In the genomic region with DNA sequence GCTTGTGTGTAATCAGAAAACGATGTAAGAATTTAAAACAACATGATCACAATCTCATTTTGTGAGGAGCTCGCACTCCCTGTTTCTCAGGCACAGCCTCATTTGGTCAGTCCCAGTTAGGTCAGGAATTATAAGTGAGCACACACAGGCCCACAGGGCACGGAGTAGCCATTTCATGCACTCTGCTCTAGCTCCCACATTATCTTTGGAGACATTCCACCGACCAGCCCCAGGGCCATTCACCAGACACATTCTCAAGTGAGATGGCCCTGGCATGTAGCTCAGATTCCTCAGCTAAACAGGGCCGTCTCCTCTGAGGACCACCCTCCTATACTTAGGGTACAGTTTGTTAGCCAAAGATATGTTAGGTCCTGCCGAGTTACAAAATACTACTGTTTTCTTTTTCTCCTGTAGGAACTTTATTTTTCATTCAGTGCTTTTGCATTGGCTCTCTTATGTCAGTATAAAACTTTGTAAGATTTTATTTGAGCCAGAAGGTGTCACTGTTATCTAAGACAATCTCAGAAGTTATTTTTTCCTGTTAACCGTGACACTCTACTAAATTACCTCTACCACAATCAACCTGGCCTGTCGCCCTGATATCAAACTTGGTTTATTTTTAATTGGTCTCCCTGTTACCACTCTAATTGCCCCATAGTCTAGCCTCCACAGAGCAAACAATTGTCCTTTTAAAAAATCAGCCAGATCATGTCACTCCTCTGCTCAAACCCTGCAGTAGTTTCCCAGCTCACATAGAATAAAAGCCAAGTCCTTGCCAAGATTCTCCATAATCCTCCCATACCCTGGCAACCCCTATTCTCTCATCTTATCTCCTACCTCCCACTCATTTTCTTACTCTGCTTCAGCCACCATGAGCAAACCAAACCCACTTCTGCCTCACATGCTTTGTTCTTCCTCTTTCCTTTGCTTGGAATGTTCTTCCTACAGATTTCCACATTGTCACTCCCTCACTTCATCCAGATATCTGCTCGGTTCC, we compare ENCODE assay signal across 8 cellular contexts.
DNase-seq lines count a peak whose midpoint lies in the region; ATAC-seq, FAIRE-seq and TF ChIP-seq lines count a peak whose summit lies in the region.

No MANE protein-coding gene starts in this region.

- 0 out of 2 replicates have a peak, but pooled peaks have one; percentile 8 for TF ChIP-seq RAD21 in IMR-90 (IDR thresholded peaks at IDR 0.05; ENCODE audit: low read length)
- peak; percentile 19 to 34; a peak in 2 of 4 replicates for TF ChIP-seq RAD21 in K562 (CRISPR knock-in tag; conservative IDR thresholded peaks at IDR 0.05 in 1 of 2, IDR thresholded peaks at IDR 0.05 in 1 of 2)

- no peaks in the 10 kb centered on the region for H3K9me3 Mint-ChIP-seq in activated T-helper 17 cell treated with anti-CD3 and anti-CD28 coated beads, Interleukin-2, amount 50 U/mL, for 72 hours

- peak overlapping the region; percentile 90 for H2BK120ac ChIP-seq in IMR-90 (ENCODE audit: low read depth, low read length)

- no peaks in the 10 kb centered on the region for H3K27me3 Mint-ChIP-seq in activated T-helper 17 cell treated with anti-CD3 and anti-CD28 coated beads, Interleukin-2, amount 50 U/mL, for 72 hours

- peak overlapping the region; percentile 37 for H3K56ac ChIP-seq in IMR-90 (ENCODE audit: extremely low read depth, insufficient read depth, low read length)

- H2BK20ac ChIP-seq in IMR-90 (ENCODE audit: low read depth, low read length), result peak overlapping the region; percentile 75

- H3K9ac ChIP-seq in IMR-90 (ENCODE audit: low read depth, low read length), result peak overlapping the region; percentile 6; the same call in 1 of the 2 replicates
- H3K9ac ChIP-seq in K562 (ENCODE audit: insufficient read depth in 1 of 2, low read depth in 2 of 2, low read length in 2 of 2), result no peak overlapping the region

- H3K4me1 ChIP-seq in IMR-90 (ENCODE audit: control insufficient read depth, insufficient read depth, low read length) (peaks cover 8% of the 10 kb centered on the region), K562 (replicated peaks in 1 of 2; ENCODE audit: control insufficient read depth in 2 of 2, insufficient read depth in 2 of 2, low read length in 2 of 2) (no peaks in the 10 kb centered on the region), lower lobe of right lung (peaks cover 9% of the 10 kb centered on the region)

- H2AK5ac ChIP-seq in IMR-90 (ENCODE audit: low read depth, low read length), result peak overlapping the region; percentile 91

- H3K27me3 ChIP-seq in IMR-90 (ENCODE audit: control insufficient read depth, insufficient read depth, low read length), result no peaks in the 10 kb centered on the region
- H3K27me3 ChIP-seq in K562 (ENCODE audit: control insufficient read depth in 2 of 2, insufficient read depth in 2 of 2, low read length in 2 of 2), result no peaks in the 10 kb centered on the region
- H3K27me3 ChIP-seq in lower lobe of right lung (ENCODE audit: low read depth), result no peaks in the 10 kb centered on the region

- CTCF ChIA-PET in IMR-90 (lab: Yijun Ruan, JAX), result interaction anchor here (0.6 to 1.5 kb wide), 5 partner anchors 102 to 681 kb away, joined by 3 to 7 read pairs (median 4); a partner anchor contains a TSS
- CTCF ChIA-PET in K562 (lab: Yijun Ruan, JAX; ENCODE audit: low intra/inter-chr PET ratio), result no interaction called here

- H3K36me3 Mint-ChIP-seq in activated T-helper 17 cell treated with anti-CD3 and anti-CD28 coated beads, Interleukin-2, amount 50 U/mL, for 72 hours (ENCODE audit: low read depth), result no peaks in the 10 kb centered on the region

- H4K8ac ChIP-seq in IMR-90 (ENCODE audit: low read depth in 2 of 2, low read length in 2 of 2), result peak overlapping the region; percentile 21 to 91

- WGBS in IMR-90 (ENCODE audit: extremely low coverage in 2 of 2, insufficient read length in 1 of 2), 2 experiments, result 51% methylated on average over 5 of the region's 9 CpGs; no CpG with 5 or more reads in 1 of the 2 experiments
- WGBS in K562 (ENCODE audit: insufficient coverage, low coverage, missing lambda C conversion rate), result 19% methylated on average over 9 of the region's 9 CpGs

- FAIRE-seq in K562 (lab: Jason Lieb, UNC), result no peak

- H4K91ac ChIP-seq in IMR-90 (ENCODE audit: insufficient read depth, low read depth, low read length), result peak overlapping the region; percentile 73

- no peak for TF ChIP-seq POLR2A in IMR-90 (IDR thresholded peaks at IDR 0.05; ENCODE audit: low read depth, low read length)
- no peak for TF ChIP-seq POLR2A in K562 (conservative IDR thresholded peaks at IDR 0.05)

- H3K4me2 ChIP-seq in IMR-90 (ENCODE audit: low read depth, low read length) (no peak overlapping the region; the same call in 1 of the 2 replicates), K562 (ENCODE audit: insufficient read depth, low read length) (no peak overlapping the region)

- peak overlapping the region; percentile 46 for H3K27ac ChIP-seq in IMR-90 (ENCODE audit: insufficient read depth, low read length)
- no peak overlapping the region for H3K27ac ChIP-seq in K562 (ENCODE audit: extremely low read depth, low read depth, low read length)
- H3K27ac ChIP-seq in lower lobe of right lung, result peak overlapping the region; percentile 4

- H3K4ac ChIP-seq in IMR-90 (ENCODE audit: low read depth, low read length), result peak overlapping the region; percentile 94

- H2AFZ ChIP-seq in IMR-90 (replicated peaks; ENCODE audit: low read length, poor library complexity) (peak overlapping the region; percentile 48), K562 (ENCODE audit: low read depth, low read length) (no peak overlapping the region)

- H3K9me1 ChIP-seq in IMR-90 (ENCODE audit: insufficient read depth, low read length) (peaks cover 3% of the 10 kb centered on the region; the same call in 1 of the 2 replicates), K562 (ENCODE audit: control insufficient read depth, insufficient read depth, low read length) (no peaks in the 10 kb centered on the region)

- dilution Hi-C loops in IMR-90 (cut with HindIII; ENCODE audit: low sequenced_read_pairs, unreplicated experiment), result no loop called here

- H3K79me1 ChIP-seq in IMR-90 (ENCODE audit: low read depth in 1 of 2, low read length in 2 of 2), result peaks cover 7 to 12% of the 10 kb centered on the region in 2 experiments; a peak in 3 of 4 replicates

- no peak overlapping the region for H3K4me3 Mint-ChIP-seq in activated T-helper 17 cell treated with anti-CD3 and anti-CD28 coated beads, Interleukin-2, amount 50 U/mL, for 72 hours

- no peaks in the 10 kb centered on the region for H3K9me3 ChIP-seq in IMR-90 (ENCODE audit: control insufficient read depth, insufficient read depth, low read length)
- H3K9me3 ChIP-seq in K562 (replicated peaks; ENCODE audit: control insufficient read depth, insufficient read depth, low read depth, low read length), result no peaks in the 10 kb centered on the region
- H3K9me3 ChIP-seq in lower lobe of right lung, result no peaks in the 10 kb centered on the region

- no peaks in the 10 kb centered on the region for H3K79me2 ChIP-seq in K562 (ENCODE audit: control insufficient read depth, insufficient read depth, low read length)

- no peak for TF ChIP-seq CTCF in IMR-90 (conservative IDR thresholded peaks at IDR 0.05; ENCODE audit: low read depth, low read length)
- TF ChIP-seq CTCF in K562 (IDR thresholded peaks at IDR 0.05 in 2 of 3, conservative IDR thresholded peaks at IDR 0.05 in 1 of 3; ENCODE audit: insufficient read depth in 2 of 3, low read depth in 1 of 3, low read length in 3 of 3), result peak in 1 of 3 experiments; percentile 11; a peak in 1 of 6 replicates
- TF ChIP-seq CTCF in lower lobe of right lung (IDR thresholded peaks at IDR 0.05), result no peak

- peak overlapping the region; percentile 88 for H3K23ac ChIP-seq in IMR-90 (ENCODE audit: low read depth, low read length)

- BruUV-seq in IMR-90 (replicated peaks; lab: Mats Ljungman, UMichigan) (no TSS peak), K562 (replicated peaks; lab: Mats Ljungman, UMichigan) (no TSS peak)

- no peak overlapping the region for H3K27ac Mint-ChIP-seq in activated T-helper 17 cell treated with anti-CD3 and anti-CD28 coated beads, Interleukin-2, amount 50 U/mL, for 72 hours

- H3K36me3 ChIP-seq in IMR-90 (ENCODE audit: control insufficient read depth, insufficient read depth, low read length) (peaks cover 2% of the 10 kb centered on the region; the same call in 1 of the 2 replicates), K562 (ENCODE audit: control insufficient read depth, insufficient read depth, low read length) (no peaks in the 10 kb centered on the region), lower lobe of right lung (no peaks in the 10 kb centered on the region)

- H3K18ac ChIP-seq in IMR-90 (ENCODE audit: low read depth, low read length), result peak overlapping the region; percentile 39; the same call in 1 of the 2 replicates

- H4K5ac ChIP-seq in IMR-90 (ENCODE audit: low read depth, low read length), result peak overlapping the region; percentile 72; the same call in 1 of the 2 replicates

- POLR2A ChIA-PET in IMR-90 (lab: Charles Lee; ENCODE audit: unreplicated experiment), result interaction anchor here (0.6 kb wide), 1 partner anchor 417 kb away, joined by 3 read pairs; no protein-coding TSS in a partner anchor
- POLR2A ChIA-PET in K562 (lab: Yijun Ruan, JAX), result interaction anchor here (0.6 to 0.7 kb wide), 2 partner anchors 25 to 233 kb away, joined by 3 read pairs; no protein-coding TSS in a partner anchor

- DNase-seq in AML-193 (lab: John Stamatoyannopoulos, UW) (peak; percentile 29 to 56), IMR-90 (peak; percentile 27), K562 (ENCODE audit: extremely low read depth in 1 of 4, low spot score in 3 of 4) (peak in 1 of 4 experiments; percentile 2), lower lobe of right lung (no peak), LoVo (ENCODE audit: low spot score) (no peak), putamen (ENCODE audit: low spot score) (no peak)

- peak overlapping the region; percentile 75; the same call in 2 of the 3 replicates for H2BK15ac ChIP-seq in IMR-90 (ENCODE audit: low read depth, low read length)

- H4K20me1 ChIP-seq in IMR-90 (ENCODE audit: insufficient read depth, low read length) (no peaks in the 10 kb centered on the region), K562 (replicated peaks; ENCODE audit: control insufficient read depth, insufficient read depth, low read length) (no peaks in the 10 kb centered on the region)

- intact Hi-C loops in IMR-90 (cut with micrococcal nuclease) (loop anchor here (10.0 kb wide), 2 partner anchors 324 to 474 kb away; no protein-coding TSS in a partner anchor), K562 (cut with micrococcal nuclease) (loop anchor here (10.0 kb wide), 3 partner anchors 434 to 1724 kb away; no protein-coding TSS in a partner anchor), lower lobe of right lung (cut with DNase I) (loop anchor here (10.0 kb wide), 1 partner anchor 944 kb away; no protein-coding TSS in a partner anchor)

- H3K4me3 ChIP-seq in IMR-90 (ENCODE audit: insufficient read depth, low read depth, low read length) (no peak overlapping the region), K562 (no peak overlapping the region), lower lobe of right lung (no peak overlapping the region)

- in situ Hi-C loops in IMR-90 (cut with MboI; ENCODE audit: low sequenced_read_pairs), result loop anchor here (5.0 to 10.0 kb wide), 4 partner anchors 184 to 951 kb away; a partner anchor contains a TSS
- in situ Hi-C loops in K562 (cut with MboI), result loop anchor here (5.0 to 25.0 kb wide), 2 partner anchors 941 to 1891 kb away; no protein-coding TSS in a partner anchor

- peaks cover 4% of the 10 kb centered on the region for H3K4me1 Mint-ChIP-seq in activated T-helper 17 cell treated with anti-CD3 and anti-CD28 coated beads, Interleukin-2, amount 50 U/mL, for 72 hours

- H3K14ac ChIP-seq in IMR-90 (replicated peaks; ENCODE audit: low read depth, low read length), result peak overlapping the region; percentile 92

- peak; percentile 53 for ATAC-seq in IMR-90 (ENCODE audit: low read depth)
- ATAC-seq in K562, result peak; percentile 42; the same call in 2 of the 3 replicates
- ATAC-seq in lower lobe of right lung, result peak; percentile 31 to 45
- ATAC-seq in GM18519 (IDR thresholded peaks at IDR 0.05; ENCODE audit: low FRiP score, unreplicated experiment), result no peak
- ATAC-seq in activated T-helper 17 cell treated with anti-CD3 and anti-CD28 coated beads, Interleukin-2, amount 50 U/mL, for 72 hours (replicated peaks), result no peak

- peak overlapping the region; percentile 38 for H2AK9ac ChIP-seq in IMR-90 (replicated peaks; ENCODE audit: low read depth, low read length, poor library complexity)

- H2BK5ac ChIP-seq in IMR-90 (ENCODE audit: low read depth, low read length, poor library complexity, severe bottlenecking), result peak overlapping the region; percentile 73

- TF ChIP-seq EP300 in K562 (IDR thresholded peaks at IDR 0.05; ENCODE audit: low read length), result no peak

Comparison
In these comparisons a context has a peak if more than half of its experiments do, and no peak if none do; other contexts are left out.
1. DNase-seq: peak in AML-193 (2 of 2) and IMR-90 (single experiment); none in lower lobe of right lung (single experiment), LoVo (single experiment) and putamen (single experiment).
2. ATAC-seq: peak in IMR-90 (single experiment), K562 (single experiment) and lower lobe of right lung (2 of 2); none in GM18519 (single experiment) and activated T-helper 17 cell treated with anti-CD3 and anti-CD28 coated beads, Interleukin-2, amount 50 U/mL, for 72 hours (single experiment).